In genomic region chr6:4561773-4562172, GRCh38 we compare ENCODE assay signal across 27 cellular contexts.
"Had no signal": no experiment of that assay in that cellular context is flagged by ENCODE, and none has a peak within 500 bp of the region (broad histone marks: within the 10 kb centered on the region; RNA-seq: fewer than 3 reads in every experiment).

No MANE protein-coding gene starts in this region.

- H3K9me3 ChIP-seq: ovary, psoas muscle, spleen, stomach, thoracic aorta, thyroid gland, tibial nerve, upper lobe of left lung, vagina had no signal

- H3K4me1 ChIP-seq: parathyroid adenoma, psoas muscle, spleen, tibial nerve, upper lobe of left lung, vagina had no signal

- H3K9ac ChIP-seq: neural progenitor cell, parathyroid adenoma had no signal

- H3K27ac ChIP-seq: neural progenitor cell, ovary, parathyroid adenoma, psoas muscle, skin epidermis, spleen, stomach, thoracic aorta, thyroid gland, tibial nerve, upper lobe of left lung, vagina had no signal

- H2AFZ ChIP-seq: neural progenitor cell, parathyroid adenoma had no signal

- FAIRE-seq: urothelium cell line had no signal

- H3K36me3 ChIP-seq: neural progenitor cell, ovary, spleen, stomach, thoracic aorta, thyroid gland, tibial nerve, upper lobe of left lung, vagina had no signal

- H3K79me2 ChIP-seq: parathyroid adenoma had no signal

- DNase-seq: natural killer cell; occipital lobe; ovary; posterior cingulate gyrus; psoas muscle; right cardiac atrium; spleen; stimulated activated CD4-positive, alpha-beta T cell treated with anti-CD3 and anti-CD28 coated beads, Interleukin-12 subunit alpha, Interleukin-12 subunit beta, amount 100 ng/mL, for 4 hours; stimulated activated CD4-positive, alpha-beta T cell treated with anti-CD3 and anti-CD28 coated beads, Interleukin-1b, Interleukin-23, amount 100 ng/mL, for 48 hours; stimulated activated CD4-positive, alpha-beta T cell treated with anti-CD3 and anti-CD28 coated beads, Interleukin-4, amount 100 ng/mL, for 1 hour; stimulated activated CD4-positive, alpha-beta T cell treated with anti-CD3 and anti-CD28 coated beads, Interleukin-4, amount 100 ng/mL, for 4 hours; stimulated activated CD8-positive, alpha-beta memory T cell treated with anti-CD3 and anti-CD28 coated beads, Interleukin-4, amount 100 ng/mL, for 48 hours; stimulated activated naive CD4-positive, alpha-beta T cell; stomach; thyroid gland; trophoblast cell; upper lobe of left lung had no signal

- ATAC-seq: natural killer cell; psoas muscle; right cardiac atrium; sciatic nerve; stimulated activated memory B cell treated with anti-CD40 and anti-IgM and Interleukin-4, amounts not matched to agents 10 μg/mL and 1 μg/mL and 100 μg/mL, for 72 hours had no signal

- H3K4me3 ChIP-seq: neural progenitor cell, ovary, psoas muscle, skin epidermis, smooth muscle cell, spleen, stomach, thoracic aorta, thyroid gland, tibial nerve, upper lobe of left lung, vagina had no signal

- H3K4me2 ChIP-seq: neural progenitor cell, smooth muscle cell had no signal

- H3K27me3 ChIP-seq: neural progenitor cell, ovary, stomach, thyroid gland, tibial nerve, upper lobe of left lung, vagina had no signal
